Comparison of ENCODE assay signal across 8 cellular contexts in the genomic region with DNA sequence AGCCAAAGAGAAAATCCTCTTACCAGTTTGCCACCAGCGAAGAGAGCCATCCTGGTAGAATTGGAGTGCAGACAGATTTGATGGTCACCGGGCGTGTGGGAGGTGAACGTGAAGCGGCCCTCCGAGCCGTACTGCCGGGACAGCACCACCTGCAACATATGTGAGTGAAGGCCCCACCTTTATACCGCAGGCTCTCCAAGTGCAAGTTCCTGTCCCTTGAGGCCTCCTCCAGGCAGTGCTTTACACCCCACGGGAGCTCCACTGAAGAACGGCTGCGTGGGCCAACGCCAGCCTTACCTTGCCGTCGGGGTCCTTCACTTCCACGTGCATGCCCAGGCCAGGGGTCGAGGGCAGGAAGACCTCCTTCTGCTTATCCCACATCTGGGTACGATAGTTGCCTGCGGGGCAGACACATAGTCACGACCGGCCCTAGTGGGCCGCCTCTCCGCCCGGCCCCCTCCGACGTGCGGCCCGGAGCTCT. TPM values are rescaled to one million over a fixed set of nuclear protein-coding genes. Genes with fewer than 3 reads are reported as not detected.
DNase-seq lines count a peak whose midpoint lies in the region; ATAC-seq and TF ChIP-seq lines count a peak whose summit lies in the region.

No MANE protein-coding gene starts in this region.

- peak overlapping the region; percentile 95 for H3K27ac Mint-ChIP-seq in activated CD8-positive, alpha-beta T cell treated with anti-CD3 and anti-CD28 coated beads for 36 hours
- H3K27ac Mint-ChIP-seq in natural killer cell treated with Interleukin-12 subunit alpha and Interleukin-12 subunit beta and Interleukin-15 and Interleukin-18, amount 100 ng/mL, for 72 hours = peak overlapping the region; percentile 96 to 98

- H3K27me3 ChIP-seq in HUES6 (ENCODE audit: control insufficient read depth, insufficient read depth, low read length) = no peaks in the 10 kb centered on the region
- H3K27me3 ChIP-seq in vagina = no peaks in the 10 kb centered on the region

- no peak for TF ChIP-seq CTCF in activated CD8-positive, alpha-beta T cell treated with anti-CD3 and anti-CD28 coated beads for 36 hours (IDR thresholded peaks at IDR 0.05)
- TF ChIP-seq CTCF in epithelial cell of proximal tubule (conservative IDR thresholded peaks at IDR 0.05; ENCODE audit: low read depth, low read length) (no peak), vagina (IDR thresholded peaks at IDR 0.05) (no peak)

- peaks cover 30% of the 10 kb centered on the region for H3K4me1 Mint-ChIP-seq in activated CD8-positive, alpha-beta T cell treated with anti-CD3 and anti-CD28 coated beads for 36 hours (ENCODE audit: low read depth)
- H3K4me1 Mint-ChIP-seq in natural killer cell treated with Interleukin-12 subunit alpha and Interleukin-12 subunit beta and Interleukin-15 and Interleukin-18, amount 100 ng/mL, for 72 hours (ENCODE audit: low read depth in 2 of 2) = peaks cover 24 to 29% of the 10 kb centered on the region in 2 donors

- H3K4me1 ChIP-seq in ES-I3 (ENCODE audit: insufficient read depth, low read length) (peaks cover 5% of the 10 kb centered on the region; the same call in 1 of the 2 replicates), HUES6 (ENCODE audit: control insufficient read depth, insufficient read depth, low read length) (peaks cover 10% of the 10 kb centered on the region; the same call in 1 of the 2 replicates), vagina (peaks cover 25% of the 10 kb centered on the region)

- H3K27me3 Mint-ChIP-seq in activated CD8-positive, alpha-beta T cell treated with anti-CD3 and anti-CD28 coated beads for 36 hours = no peaks in the 10 kb centered on the region
- H3K27me3 Mint-ChIP-seq in natural killer cell treated with Interleukin-12 subunit alpha and Interleukin-12 subunit beta and Interleukin-15 and Interleukin-18, amount 100 ng/mL, for 72 hours = no peaks in the 10 kb centered on the region

- H3K9ac ChIP-seq in ES-I3 (ENCODE audit: low read depth, low read length) (peak overlapping the region; percentile 100), HUES6 (ENCODE audit: low read length) (peak overlapping the region; percentile 84)

- H3K4me3 Mint-ChIP-seq in activated CD8-positive, alpha-beta T cell treated with anti-CD3 and anti-CD28 coated beads for 36 hours = peak overlapping the region; percentile 93
- peak overlapping the region; percentile 90 for H3K4me3 Mint-ChIP-seq in natural killer cell treated with Interleukin-12 subunit alpha and Interleukin-12 subunit beta and Interleukin-15 and Interleukin-18, amount 100 ng/mL, for 72 hours

- H3K27ac ChIP-seq in HUES6 (ENCODE audit: low read depth, low read length) (peak overlapping the region; percentile 50; the same call in 1 of the 2 replicates), vagina (peak overlapping the region; percentile 92)

- peak; percentile 75 for DNase-seq in activated CD8-positive, alpha-beta T cell treated with anti-CD3 and anti-CD28 coated beads for 36 hours
- DNase-seq in epithelial cell of proximal tubule (ENCODE audit: low read depth) = no peak
- DNase-seq in natural killer cell treated with Interleukin-12 subunit alpha and Interleukin-12 subunit beta and Interleukin-15 and Interleukin-18, amount 100 ng/mL, for 72 hours (ENCODE audit: low spot score) = peak; percentile 68
- no peak for DNase-seq in vagina (ENCODE audit: extremely low spot score in 2 of 2)
- no peak for DNase-seq in COR-L47 (lab: John Stamatoyannopoulos, UW)

- CTCF ChIA-PET in activated CD8-positive, alpha-beta T cell treated with anti-CD3 and anti-CD28 coated beads for 36 hours (lab: Charles Lee) = interaction anchor here (0.7 to 3.9 kb wide), 9 partner anchors 10 to 304 kb away, joined by 3 to 28 read pairs (median 4); a partner anchor contains a TSS

- H3K36me3 ChIP-seq in ES-I3 (ENCODE audit: insufficient read depth, low read length) (peaks cover 13% of the 10 kb centered on the region), HUES6 (ENCODE audit: control insufficient read depth, insufficient read depth, low read length) (peaks cover 30% of the 10 kb centered on the region), vagina (peaks cover 0 to 28% of the 10 kb centered on the region in 2 donors)

- intact Hi-C loops in activated CD8-positive, alpha-beta T cell treated with anti-CD3 and anti-CD28 coated beads for 36 hours (cut with micrococcal nuclease) = loop anchor here (5.0 to 10.0 kb wide), 2 partner anchors 173 to 266 kb away; a partner anchor contains a TSS
- intact Hi-C loops in vagina (cut with DNase I) = loop anchor here (5.0 kb wide), 1 partner anchor 166 kb away; a partner anchor contains a TSS

- peak; percentile 31 for ATAC-seq in GM21526 (IDR thresholded peaks at IDR 0.05; ENCODE audit: low FRiP score, unreplicated experiment)
- peak; percentile 37 for ATAC-seq in activated CD8-positive, alpha-beta T cell treated with anti-CD3 and anti-CD28 coated beads for 36 hours
- ATAC-seq in natural killer cell treated with Interleukin-12 subunit alpha and Interleukin-12 subunit beta and Interleukin-15 and Interleukin-18, amount 100 ng/mL, for 72 hours = peak; percentile 1 to 26

- H3K4me3 ChIP-seq in HUES6 (ENCODE audit: low read depth, low read length) (peak overlapping the region; percentile 85), epithelial cell of proximal tubule (ENCODE audit: low read depth, low read length) (peak overlapping the region; percentile 74), vagina (peak overlapping the region; percentile 91 to 98)

- POLR2A ChIA-PET in activated CD8-positive, alpha-beta T cell treated with anti-CD3 and anti-CD28 coated beads for 36 hours (lab: Charles Lee) = interaction anchor here (0.5 to 3.2 kb wide), 16 partner anchors 10 to 1649 kb away, joined by 3 to 32 read pairs (median 4); a partner anchor contains a TSS

- no peaks in the 10 kb centered on the region for H3K9me3 Mint-ChIP-seq in activated CD8-positive, alpha-beta T cell treated with anti-CD3 and anti-CD28 coated beads for 36 hours
- H3K9me3 Mint-ChIP-seq in natural killer cell treated with Interleukin-12 subunit alpha and Interleukin-12 subunit beta and Interleukin-15 and Interleukin-18, amount 100 ng/mL, for 72 hours = no peaks in the 10 kb centered on the region

- no peak for TF ChIP-seq POLR2A in vagina (IDR thresholded peaks at IDR 0.05)

- H3K9me3 ChIP-seq in ES-I3 (ENCODE audit: control insufficient read depth, insufficient read depth, low read length) (no peaks in the 10 kb centered on the region), HUES6 (ENCODE audit: control insufficient read depth, insufficient read depth, low read depth, low read length) (no peaks in the 10 kb centered on the region), vagina (no peaks in the 10 kb centered on the region)

- peaks cover 30% of the 10 kb centered on the region for H3K36me3 Mint-ChIP-seq in activated CD8-positive, alpha-beta T cell treated with anti-CD3 and anti-CD28 coated beads for 36 hours (ENCODE audit: low read depth)
- peaks cover 7% of the 10 kb centered on the region for H3K36me3 Mint-ChIP-seq in natural killer cell treated with Interleukin-12 subunit alpha and Interleukin-12 subunit beta and Interleukin-15 and Interleukin-18, amount 100 ng/mL, for 72 hours

RNA-seq across cellular contexts. Expression of a gene that starts 0.6 kb away (rescaled TPM):
- total RNA-seq in activated CD8-positive, alpha-beta T cell treated with anti-CD3 and anti-CD28 coated beads for 36 hours = 10 to 100 TPM; 74.6 to 76.2 TPM
- total RNA-seq in epithelial cell of proximal tubule (114 and 167 TPM in 2 replicates), vagina (102 TPM)
- 100 to 1,000 TPM in 1 of 2 donors, 10 to 100 TPM in 1; 97.9 to 104 TPM for total RNA-seq in natural killer cell treated with Interleukin-12 subunit alpha and Interleukin-12 subunit beta and Interleukin-15 and Interleukin-18, amount 100 ng/mL, for 72 hours

RNA-seq across cellular contexts. Expression of a gene that starts 7.8 kb away (rescaled TPM):
- 10 to 100 TPM; 92.3 to 98.3 TPM for total RNA-seq in activated CD8-positive, alpha-beta T cell treated with anti-CD3 and anti-CD28 coated beads for 36 hours
- total RNA-seq in epithelial cell of proximal tubule (53.2 and 106 TPM in 2 replicates), vagina (60.2 TPM)
- total RNA-seq in natural killer cell treated with Interleukin-12 subunit alpha and Interleukin-12 subunit beta and Interleukin-15 and Interleukin-18, amount 100 ng/mL, for 72 hours = 100 to 1,000 TPM in 1 of 2 donors, 10 to 100 TPM in 1; 99.7 to 208 TPM

RNA-seq across cellular contexts. Expression of a gene that starts 25.0 kb away (rescaled TPM):
- 10 to 100 TPM; 78.6 to 85.6 TPM for total RNA-seq in activated CD8-positive, alpha-beta T cell treated with anti-CD3 and anti-CD28 coated beads for 36 hours
- total RNA-seq in epithelial cell of proximal tubule (62.0 and 93.0 TPM in 2 replicates), vagina (80.0 TPM)
- total RNA-seq in natural killer cell treated with Interleukin-12 subunit alpha and Interleukin-12 subunit beta and Interleukin-15 and Interleukin-18, amount 100 ng/mL, for 72 hours = 100 to 1,000 TPM in 1 of 2 donors, 10 to 100 TPM in 1; 84.8 to 116 TPM

RNA-seq across cellular contexts. Expression of a gene that starts 40.3 kb away (rescaled TPM):
- under 1 TPM in 1 of 2 experiments, not detected in 1; 0.07 TPM for total RNA-seq in activated CD8-positive, alpha-beta T cell treated with anti-CD3 and anti-CD28 coated beads for 36 hours
- total RNA-seq in epithelial cell of proximal tubule (0.23 and 0.94 TPM in 2 replicates), vagina (0.49 TPM)
- total RNA-seq in natural killer cell treated with Interleukin-12 subunit alpha and Interleukin-12 subunit beta and Interleukin-15 and Interleukin-18, amount 100 ng/mL, for 72 hours = under 1 TPM in 1 of 2 donors, not detected in 1; 0.12 TPM

Comparison
In these comparisons a context has a peak if more than half of its experiments do, and no peak if none do; other contexts are left out.
1. DNase-seq: peak in activated CD8-positive, alpha-beta T cell treated with anti-CD3 and anti-CD28 coated beads for 36 hours (single experiment) and natural killer cell treated with Interleukin-12 subunit alpha and Interleukin-12 subunit beta and Interleukin-15 and Interleukin-18, amount 100 ng/mL, for 72 hours (single experiment); none in epithelial cell of proximal tubule (single experiment), vagina (0 of 2) and COR-L47 (single experiment).
2. Peak in every context shown above with its lines, with median percentiles within 50 percentile points of each other: ATAC-seq and H3K4me3 ChIP-seq.